In the genomic region with DNA sequence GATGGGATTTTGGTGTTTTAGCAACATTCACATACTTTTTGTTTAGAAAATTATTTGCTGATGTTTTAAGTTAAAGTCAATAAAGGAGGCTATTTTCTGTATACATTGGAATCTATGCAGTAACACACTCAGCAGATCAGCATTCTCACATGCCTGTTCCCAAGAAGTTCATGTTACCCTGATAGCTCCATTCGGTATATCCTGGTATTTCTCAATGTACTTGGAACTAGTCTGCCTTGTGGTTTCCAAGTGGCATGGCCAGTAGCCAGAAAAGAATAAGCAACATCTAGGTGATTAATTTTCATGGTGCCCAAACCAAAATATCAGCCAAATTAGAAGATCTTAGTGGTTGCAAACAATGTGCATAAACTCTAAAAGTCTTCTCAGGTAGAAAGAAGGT, we compare ENCODE assay signal across 17 cellular contexts. TPM values are rescaled to one million over a fixed set of nuclear protein-coding genes. Genes with fewer than 3 reads are reported as not detected.
DNase-seq lines count a peak whose midpoint lies in the region; ATAC-seq and TF ChIP-seq lines count a peak whose summit lies in the region.
"Had no signal": no experiment of that assay in that cellular context is flagged by ENCODE, and none has a peak within 500 bp of the region (broad histone marks: within the 10 kb centered on the region; RNA-seq: fewer than 3 reads in every experiment).

No MANE protein-coding gene starts in this region.

- TF ChIP-seq POLR2A in prostate gland (IDR thresholded peaks at IDR 0.05): no peak

- no peaks in the 10 kb centered on the region for H3K9me3 ChIP-seq in MG63
- no peaks in the 10 kb centered on the region for H3K9me3 ChIP-seq in prostate gland
- H3K9me3 ChIP-seq: Caco-2, neutrophil, thoracic aorta had no signal

- no peak overlapping the region for H3K4me3 Mint-ChIP-seq in chondrocyte (ENCODE audit: unreplicated experiment)
- H3K4me3 Mint-ChIP-seq: activated CD4-positive, alpha-beta T cell treated with anti-CD3 and anti-CD28 coated beads, Interleukin-2, amount 10 ng/mL, durations not matched to agents 24 days and 14 days; T-helper 1 cell treated with Interleukin-12 subunit alpha and Interleukin-12 subunit beta and Interleukin-4 antibody, amounts not matched to agents 30 μg/mL and 1 μg/mL, for 36 hours had no signal

- TF ChIP-seq CTCF in chondrocyte (IDR thresholded peaks at IDR 0.05) (no peak), prostate gland (IDR thresholded peaks at IDR 0.05) (no peak)

- no peaks in the 10 kb centered on the region for H3K36me3 Mint-ChIP-seq in chondrocyte (ENCODE audit: low read depth)

- peaks cover 3% of the 10 kb centered on the region for H3K27me3 Mint-ChIP-seq in chondrocyte (ENCODE audit: low read depth)
- H3K27me3 Mint-ChIP-seq: activated CD4-positive, alpha-beta T cell treated with anti-CD3 and anti-CD28 coated beads, Interleukin-2, amount 10 ng/mL, durations not matched to agents 24 days and 14 days had no signal

- no peaks in the 10 kb centered on the region for H3K27me3 ChIP-seq in MG63
- no peaks in the 10 kb centered on the region for H3K27me3 ChIP-seq in prostate gland (replicated peaks; ENCODE audit: insufficient read depth)

- H3K4me1 Mint-ChIP-seq in chondrocyte (ENCODE audit: low read depth): peaks cover 28% of the 10 kb centered on the region

- H3K4me1 ChIP-seq in prostate gland (replicated peaks): peaks cover 3% of the 10 kb centered on the region
- H3K4me1 ChIP-seq: Caco-2 had no signal

- H3K4me3 ChIP-seq in MG63 (no peak overlapping the region), prostate gland (no peak overlapping the region)
- H3K4me3 ChIP-seq: thoracic aorta had no signal

- no peak overlapping the region for H3K27ac ChIP-seq in prostate gland
- H3K27ac ChIP-seq: 22Rv1, KMS-11, neutrophil, thoracic aorta had no signal

- peak; percentile 28 for DNase-seq in DMS53 (lab: John Stamatoyannopoulos, UW)
- DNase-seq in DMS53 treated with DMSO at 0.1 percent for 48 hours (lab: John Stamatoyannopoulos, UW; ENCODE audit: unreplicated experiment): no peak
- DNase-seq in MG63: peak; percentile 63
- no peak for DNase-seq in chondrocyte (ENCODE audit: low spot score)
- peak; percentile 67 for DNase-seq in prostate gland (ENCODE audit: low spot score)
- no peak for DNase-seq in stimulated activated CD4-positive, alpha-beta T cell treated with anti-CD3 and anti-CD28 coated beads, Interleukin-4, amount 100 ng/mL, for 1 hour
- no peak for DNase-seq in RKO (ENCODE audit: low spot score)
- DNase-seq: activated CD4-positive, alpha-beta T cell treated with anti-CD3 and anti-CD28 coated beads, Interleukin-2, amount 10 ng/mL, durations not matched to agents 24 days and 14 days; Caco-2; NCI-H2171; stimulated activated CD4-positive, alpha-beta T cell treated with anti-CD3 and anti-CD28 coated beads, Interleukin-12 subunit alpha, Interleukin-12 subunit beta, amount 100 ng/mL, for 4 hours had no signal

- intact Hi-C loops in prostate gland (cut with DNase I): no loop called here

- H3K36me3 ChIP-seq in MG63 (no peaks in the 10 kb centered on the region), prostate gland (no peaks in the 10 kb centered on the region)
- H3K36me3 ChIP-seq: neutrophil, thoracic aorta had no signal

- H3K9me3 Mint-ChIP-seq in chondrocyte (ENCODE audit: low read depth): no peaks in the 10 kb centered on the region
- H3K9me3 Mint-ChIP-seq: activated CD4-positive, alpha-beta T cell treated with anti-CD3 and anti-CD28 coated beads, Interleukin-2, amount 10 ng/mL, durations not matched to agents 24 days and 14 days; T-helper 1 cell treated with Interleukin-12 subunit alpha and Interleukin-12 subunit beta and Interleukin-4 antibody, amounts not matched to agents 30 μg/mL and 1 μg/mL, for 36 hours had no signal

- peak overlapping the region; percentile 65 for H3K27ac Mint-ChIP-seq in chondrocyte (ENCODE audit: unreplicated experiment)
- H3K27ac Mint-ChIP-seq: activated CD4-positive, alpha-beta T cell treated with anti-CD3 and anti-CD28 coated beads, Interleukin-2, amount 10 ng/mL, durations not matched to agents 24 days and 14 days; T-helper 1 cell treated with Interleukin-12 subunit alpha and Interleukin-12 subunit beta and Interleukin-4 antibody, amounts not matched to agents 30 μg/mL and 1 μg/mL, for 36 hours had no signal

- no peak for ATAC-seq in HG03139 (IDR thresholded peaks at IDR 0.05; ENCODE audit: unreplicated experiment)

- WGBS in prostate gland: 33% methylated on average over 1 of the region's 1 CpG

RNA-seq across cellular contexts. Expression of a gene that starts 5.2 kb away (rescaled TPM):
- total RNA-seq in MG63 (2014; rRNA removed; shearing (Covaris generic); ENCODE audit: low replicate concordance): 31.5 and 34.2 TPM in 2 replicates
- total RNA-seq in chondrocyte (3.7 to 5.4 TPM (median 5.2 TPM) in 3 replicates), prostate gland (10 to 100 TPM in 1 of 2 donors, 1 to 10 TPM in 1; 1.2 to 11.2 TPM)

RNA-seq across cellular contexts. Expression of a gene that starts 5.3 kb away (rescaled TPM):
- 4.7 TPM in 2 replicates for total RNA-seq in MG63 (2014; rRNA removed; shearing (Covaris generic); ENCODE audit: low replicate concordance)
- 0.63 to 3.2 TPM (median 2.8 TPM) in 3 replicates for total RNA-seq in chondrocyte
- total RNA-seq in prostate gland: 1 to 10 TPM; 1.8 to 8.9 TPM

RNA-seq across cellular contexts. Expression of a gene that starts 25.1 kb away (rescaled TPM):
- total RNA-seq in MG63 (2014; rRNA removed; shearing (Covaris generic); ENCODE audit: low replicate concordance): 56.6 and 56.9 TPM in 2 replicates
- total RNA-seq in chondrocyte (77.8 to 101 TPM (median 82.6 TPM) in 3 replicates), prostate gland (100 to 1,000 TPM; 117 to 148 TPM)

Comparison
In these comparisons a context has a peak if more than half of its experiments do, and no peak if none do; other contexts are left out.
1. DNase-seq: peak in DMS53 (single experiment), MG63 (single experiment) and prostate gland (single experiment); none in DMS53 treated with DMSO at 0.1 percent for 48 hours (single experiment), chondrocyte (single experiment), stimulated activated CD4-positive, alpha-beta T cell treated with anti-CD3 and anti-CD28 coated beads, Interleukin-4, amount 100 ng/mL, for 1 hour (single experiment) and RKO (single experiment).